In genomic region chr10:14649739-14650138, GRCh38 we compare ENCODE assay signal across 17 cellular contexts.
DNase-seq lines count a peak whose midpoint lies in the region; ATAC-seq and TF ChIP-seq lines count a peak whose summit lies in the region.
"Had no signal": no experiment of that assay in that cellular context is flagged by ENCODE, and none has a peak within 500 bp of the region (broad histone marks: within the 10 kb centered on the region; RNA-seq: fewer than 3 reads in every experiment).

No MANE protein-coding gene starts in this region.

- no peak overlapping the region for H3K27ac ChIP-seq in CD8-positive, alpha-beta T cell (ENCODE audit: low read depth, low read length)
- peak overlapping the region; percentile 98 for H3K27ac ChIP-seq in naive thymus-derived CD4-positive, alpha-beta T cell (ENCODE audit: low read depth, low read length)
- H3K27ac ChIP-seq in thyroid gland: no peak overlapping the region
- H3K27ac ChIP-seq: breast epithelium, prostate gland had no signal

- DNase-seq in CD14-positive monocyte (ENCODE audit: low spot score) (no peak), HK-2 (ENCODE audit: unreplicated experiment) (no peak), thyroid gland (no peak)
- no peak for DNase-seq in CD8-positive, alpha-beta T cell
- no peak for DNase-seq in activated naive CD8-positive, alpha-beta T cell treated with anti-CD3 and anti-CD28 coated beads for 36 hours
- DNase-seq in naive thymus-derived CD4-positive, alpha-beta T cell: no peak
- DNase-seq in activated effector memory CD4-positive, alpha-beta T cell treated with Interleukin-2 at 50 U/mL for 16 hours: no peak
- DNase-seq: activated gamma-delta T cell treated with Interleukin-2 at 50 U/mL for 16 hours, DMS79, MG63, NCI-H146, Peyer's patch, SK-N-SH, tibial artery had no signal

- no peaks in the 10 kb centered on the region for H3K36me3 Mint-ChIP-seq in CD14-positive monocyte
- no peaks in the 10 kb centered on the region for H3K36me3 Mint-ChIP-seq in CD8-positive, alpha-beta T cell
- H3K36me3 Mint-ChIP-seq in activated naive CD8-positive, alpha-beta T cell treated with anti-CD3 and anti-CD28 coated beads for 36 hours: no peaks in the 10 kb centered on the region
- peaks cover 0 to 4% (median 0%) of the 10 kb centered on the region in 5 donors for H3K36me3 Mint-ChIP-seq in naive thymus-derived CD4-positive, alpha-beta T cell

- H3K4me3 Mint-ChIP-seq in CD14-positive monocyte: no peak overlapping the region
- H3K4me3 Mint-ChIP-seq in CD8-positive, alpha-beta T cell: no peak overlapping the region
- no peak overlapping the region for H3K4me3 Mint-ChIP-seq in activated naive CD8-positive, alpha-beta T cell treated with anti-CD3 and anti-CD28 coated beads for 36 hours
- H3K4me3 Mint-ChIP-seq in naive thymus-derived CD4-positive, alpha-beta T cell: peak overlapping the region in 6 of 10 donors; percentile 39 to 98 (median 85)

- no peaks in the 10 kb centered on the region for H3K36me3 ChIP-seq in CD8-positive, alpha-beta T cell (ENCODE audit: insufficient read depth, low read length)
- H3K36me3 ChIP-seq in naive thymus-derived CD4-positive, alpha-beta T cell (ENCODE audit: control insufficient read depth in 2 of 3, insufficient read depth in 3 of 3, low read length in 3 of 3): no peaks in the 10 kb centered on the region
- H3K36me3 ChIP-seq in thyroid gland: no peaks in the 10 kb centered on the region
- H3K36me3 ChIP-seq: breast epithelium, MG63, Peyer's patch, prostate gland, tibial artery had no signal

- ATAC-seq in CD8-positive, alpha-beta T cell: no peak
- no peak for ATAC-seq in naive thymus-derived CD4-positive, alpha-beta T cell
- no peak for ATAC-seq in HG02588 (IDR thresholded peaks at IDR 0.05; ENCODE audit: unreplicated experiment)

- WGBS in thyroid gland, 2 donors: 89 to 93% methylated on average over 4 of the region's 4 CpGs

- no peaks in the 10 kb centered on the region for H3K27me3 ChIP-seq in CD8-positive, alpha-beta T cell (ENCODE audit: insufficient read depth, low read length)
- H3K27me3 ChIP-seq in naive thymus-derived CD4-positive, alpha-beta T cell (ENCODE audit: control insufficient read depth in 2 of 2, insufficient read depth in 2 of 2, low read length in 2 of 2): no peaks in the 10 kb centered on the region
- no peaks in the 10 kb centered on the region for H3K27me3 ChIP-seq in thyroid gland
- H3K27me3 ChIP-seq: breast epithelium, MG63, Peyer's patch, tibial artery had no signal

- no peaks in the 10 kb centered on the region for H3K9me3 Mint-ChIP-seq in CD14-positive monocyte
- H3K9me3 Mint-ChIP-seq in CD8-positive, alpha-beta T cell: no peaks in the 10 kb centered on the region
- no peaks in the 10 kb centered on the region for H3K9me3 Mint-ChIP-seq in activated naive CD8-positive, alpha-beta T cell treated with anti-CD3 and anti-CD28 coated beads for 36 hours
- peaks cover 0 to 2% (median 0%) of the 10 kb centered on the region in 11 donors for H3K9me3 Mint-ChIP-seq in naive thymus-derived CD4-positive, alpha-beta T cell

- TF ChIP-seq CTCF in CD14-positive monocyte (IDR thresholded peaks at IDR 0.05) (no peak), thyroid gland (IDR thresholded peaks at IDR 0.05) (no peak)
- TF ChIP-seq CTCF in CD8-positive, alpha-beta T cell (IDR thresholded peaks at IDR 0.05): no peak

- peaks cover 55% of the 10 kb centered on the region for H3K4me1 Mint-ChIP-seq in CD14-positive monocyte
- peaks cover 54% of the 10 kb centered on the region for H3K4me1 Mint-ChIP-seq in CD8-positive, alpha-beta T cell (ENCODE audit: low read depth)
- peaks cover 67% of the 10 kb centered on the region for H3K4me1 Mint-ChIP-seq in activated naive CD8-positive, alpha-beta T cell treated with anti-CD3 and anti-CD28 coated beads for 36 hours
- peaks cover 31 to 85% (median 74%) of the 10 kb centered on the region in 7 donors for H3K4me1 Mint-ChIP-seq in naive thymus-derived CD4-positive, alpha-beta T cell

- no peaks in the 10 kb centered on the region for H3K27me3 Mint-ChIP-seq in CD14-positive monocyte (ENCODE audit: low read depth in 3 of 3)
- no peaks in the 10 kb centered on the region for H3K27me3 Mint-ChIP-seq in CD8-positive, alpha-beta T cell (ENCODE audit: low read depth)
- no peaks in the 10 kb centered on the region for H3K27me3 Mint-ChIP-seq in activated naive CD8-positive, alpha-beta T cell treated with anti-CD3 and anti-CD28 coated beads for 36 hours
- H3K27me3 Mint-ChIP-seq in naive thymus-derived CD4-positive, alpha-beta T cell: no peaks in the 10 kb centered on the region

- H3K9me3 ChIP-seq in CD8-positive, alpha-beta T cell (ENCODE audit: low read length): no peaks in the 10 kb centered on the region
- H3K9me3 ChIP-seq in naive thymus-derived CD4-positive, alpha-beta T cell (ENCODE audit: control insufficient read depth in 2 of 3, low read length in 3 of 3): no peaks in the 10 kb centered on the region
- no peaks in the 10 kb centered on the region for H3K9me3 ChIP-seq in thyroid gland
- H3K9me3 ChIP-seq: breast epithelium, MG63, Peyer's patch, prostate gland, SK-N-SH, tibial artery had no signal

- peaks cover 32% of the 10 kb centered on the region for H3K4me1 ChIP-seq in CD8-positive, alpha-beta T cell (ENCODE audit: insufficient read depth, low read length)
- peaks cover 36 to 38% of the 10 kb centered on the region in 2 donors for H3K4me1 ChIP-seq in naive thymus-derived CD4-positive, alpha-beta T cell (ENCODE audit: control insufficient read depth in 2 of 2, insufficient read depth in 2 of 2, low read length in 2 of 2)
- peaks cover 26 to 28% of the 10 kb centered on the region in 2 donors for H3K4me1 ChIP-seq in thyroid gland
- H3K4me1 ChIP-seq: prostate gland had no signal

- CTCF ChIA-PET in CD8-positive, alpha-beta T cell (lab: Charles Lee): interaction anchor here (1.1 to 1.2 kb wide), 2 partner anchors 151 to 173 kb away, joined by 3 read pairs; no protein-coding TSS in a partner anchor
- CTCF ChIA-PET in naive thymus-derived CD4-positive, alpha-beta T cell (lab: Charles Lee): no interaction called here

- H3K4me3 ChIP-seq in CD8-positive, alpha-beta T cell (ENCODE audit: low read depth, low read length): no peak overlapping the region
- H3K4me3 ChIP-seq in naive thymus-derived CD4-positive, alpha-beta T cell (ENCODE audit: low read length): no peak overlapping the region
- no peak overlapping the region for H3K4me3 ChIP-seq in thyroid gland (replicated peaks in 1 of 3)
- H3K4me3 ChIP-seq: breast epithelium, MG63, Peyer's patch, prostate gland, tibial artery had no signal

- POLR2A ChIA-PET in CD8-positive, alpha-beta T cell (lab: Charles Lee): interaction anchor here (1.1 kb wide), 1 partner anchor 93 kb away, joined by 3 read pairs; no protein-coding TSS in a partner anchor
- POLR2A ChIA-PET in naive thymus-derived CD4-positive, alpha-beta T cell (lab: Charles Lee): interaction anchor here (0.7 to 1.1 kb wide), 3 partner anchors 81 to 1550 kb away, joined by 3 to 5 read pairs (median 3); no protein-coding TSS in a partner anchor

- H3K27ac Mint-ChIP-seq in CD14-positive monocyte: peak overlapping the region in 5 of 7 donors; percentile 25 to 96 (median 69)
- H3K27ac Mint-ChIP-seq in CD8-positive, alpha-beta T cell: peak overlapping the region; percentile 99
- peak overlapping the region; percentile 9 for H3K27ac Mint-ChIP-seq in activated naive CD8-positive, alpha-beta T cell treated with anti-CD3 and anti-CD28 coated beads for 36 hours
- peak overlapping the region; percentile 95 to 100 (median 99) for H3K27ac Mint-ChIP-seq in naive thymus-derived CD4-positive, alpha-beta T cell

- TF ChIP-seq POLR2A in thyroid gland (IDR thresholded peaks at IDR 0.05): no peak

- intact Hi-C loops in CD14-positive monocyte (cut with micrococcal nuclease): loop anchor here in 1 of 2 donors (10.0 kb wide), 1 partner anchor 175 kb away; no protein-coding TSS in a partner anchor
- intact Hi-C loops in CD8-positive, alpha-beta T cell (cut with DNase I, micrococcal nuclease): loop anchor here (2.0 to 5.0 kb wide), 5 partner anchors 45 to 862 kb away; partner anchors contain the start of genes CDNF (in 1 of the 2), HSPA14 (in 1 of the 2) and MSANTD7 (in 1 of the 2)
- intact Hi-C loops in naive thymus-derived CD4-positive, alpha-beta T cell (cut with micrococcal nuclease): loop anchor here (2.0 to 5.0 kb wide), 7 partner anchors 73 to 303 kb away; partner anchors contain the start of genes CDNF (in 1 of the 2), DCLRE1C (in 1 of the 2), HSPA14 (in 1 of the 2) and MSANTD7 (in 1 of the 2)
- intact Hi-C loops in thyroid gland (cut with DNase I): no loop called here

Comparison
In these comparisons a context has a peak if more than half of its experiments do, and no peak if none do; other contexts are left out.
1. H3K27ac Mint-ChIP-seq: peak in every context shown above with its lines; median percentile 99 in CD8-positive, alpha-beta T cell; 99 in naive thymus-derived CD4-positive, alpha-beta T cell; 69 in CD14-positive monocyte; 9 in activated naive CD8-positive, alpha-beta T cell treated with anti-CD3 and anti-CD28 coated beads for 36 hours.
2. H3K4me3 Mint-ChIP-seq: peak in naive thymus-derived CD4-positive, alpha-beta T cell (6 of 10); none in CD14-positive monocyte (0 of 2), CD8-positive, alpha-beta T cell (single experiment) and activated naive CD8-positive, alpha-beta T cell treated with anti-CD3 and anti-CD28 coated beads for 36 hours (single experiment).